8 cellular contexts compared by ENCODE assay signal in the genomic region with DNA sequence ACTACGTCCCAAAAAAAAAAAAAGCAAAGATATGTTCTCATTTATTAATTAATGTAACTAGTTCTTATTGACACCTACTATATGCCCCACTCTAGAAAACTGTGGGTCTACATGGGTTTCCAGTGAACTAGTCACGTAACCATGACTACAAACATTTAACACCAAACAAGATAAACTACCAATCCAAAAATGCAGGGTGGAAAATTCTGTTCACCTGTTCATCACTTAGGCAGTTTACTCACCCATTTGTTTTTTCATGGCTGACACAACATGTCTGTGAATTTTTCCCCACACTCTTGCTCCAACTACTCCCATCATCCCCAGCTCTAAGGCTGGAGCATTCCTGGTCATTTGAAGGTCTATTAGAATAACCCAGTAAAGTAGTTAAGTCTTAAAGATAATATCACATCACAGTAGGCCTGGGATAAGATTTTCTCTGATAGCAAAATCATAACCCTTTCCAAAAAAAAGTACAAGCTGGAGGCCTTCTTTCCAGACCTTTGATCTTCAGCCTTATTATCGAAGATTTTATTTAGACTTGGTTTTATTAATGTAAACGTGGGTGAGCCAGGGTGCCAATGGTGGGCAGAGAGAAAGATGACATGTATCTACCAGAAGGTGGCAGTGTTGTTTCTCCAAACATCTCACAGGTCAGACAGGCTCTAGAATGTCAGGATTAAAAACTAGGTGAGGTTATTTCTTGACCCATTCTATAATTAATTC.
DNase-seq lines count a peak whose midpoint lies in the region; ATAC-seq and TF ChIP-seq lines count a peak whose summit lies in the region.

No MANE protein-coding gene starts in this region.

- no peaks in the 10 kb centered on the region for H3K9me3 Mint-ChIP-seq in activated CD8-positive, alpha-beta T cell treated with anti-CD3 and anti-CD28 coated beads, Interleukin-2, amount 10 ng/mL, durations not matched to agents 7 days and 5 days (ENCODE audit: insufficient read depth)
- H3K9me3 Mint-ChIP-seq in progenitor cell of endocrine pancreas (ENCODE audit: low read depth) = no peaks in the 10 kb centered on the region

- ATAC-seq in HG03097 (IDR thresholded peaks at IDR 0.05; ENCODE audit: low FRiP score, unreplicated experiment) (peak; percentile 74), HG02970 (IDR thresholded peaks at IDR 0.05; ENCODE audit: low FRiP score, unreplicated experiment) (no peak)
- ATAC-seq in activated CD8-positive, alpha-beta T cell treated with anti-CD3 and anti-CD28 coated beads, Interleukin-2, amount 10 ng/mL, durations not matched to agents 7 days and 5 days = peak; percentile 90

- peaks cover 28% of the 10 kb centered on the region for H3K27me3 Mint-ChIP-seq in activated CD8-positive, alpha-beta T cell treated with anti-CD3 and anti-CD28 coated beads, Interleukin-2, amount 10 ng/mL, durations not matched to agents 7 days and 5 days (ENCODE audit: low read depth)
- H3K27me3 Mint-ChIP-seq in progenitor cell of endocrine pancreas = no peaks in the 10 kb centered on the region

- H3K4me1 Mint-ChIP-seq in activated CD8-positive, alpha-beta T cell treated with anti-CD3 and anti-CD28 coated beads, Interleukin-2, amount 10 ng/mL, durations not matched to agents 7 days and 5 days (ENCODE audit: low read depth) = no peaks in the 10 kb centered on the region
- no peaks in the 10 kb centered on the region for H3K4me1 Mint-ChIP-seq in progenitor cell of endocrine pancreas (ENCODE audit: low read depth)

- POLR2A ChIA-PET in activated CD8-positive, alpha-beta T cell treated with anti-CD3 and anti-CD28 coated beads, Interleukin-2, amount 10 ng/mL, durations not matched to agents 7 days and 5 days (lab: Charles Lee) = no interaction called here

- DNase-seq in AG08396 (ENCODE audit: low spot score) = peak; percentile 56
- peak; percentile 52 for DNase-seq in GM10266 (ENCODE audit: extremely low spot score)
- DNase-seq in NCI-H446 treated with DMSO at 0.1 percent for 48 hours (lab: John Stamatoyannopoulos, UW) = peak; percentile 53
- peak; percentile 32 for DNase-seq in activated CD8-positive, alpha-beta T cell treated with anti-CD3 and anti-CD28 coated beads, Interleukin-2, amount 10 ng/mL, durations not matched to agents 7 days and 5 days
- peak in 23 of 42 donors; percentile 14 to 67 (median 39) for DNase-seq in head of caudate nucleus
- no peak for DNase-seq in progenitor cell of endocrine pancreas (ENCODE audit: low spot score, unreplicated experiment)

- peak; percentile 89 for TF ChIP-seq CTCF in GM10266 (IDR thresholded peaks at IDR 0.05; ENCODE audit: control insufficient read depth, insufficient read depth, low read depth, missing control alignments)
- TF ChIP-seq CTCF in progenitor cell of endocrine pancreas (IDR thresholded peaks at IDR 0.05; ENCODE audit: unreplicated experiment) = peak; percentile 86

- no peaks in the 10 kb centered on the region for H3K36me3 Mint-ChIP-seq in activated CD8-positive, alpha-beta T cell treated with anti-CD3 and anti-CD28 coated beads, Interleukin-2, amount 10 ng/mL, durations not matched to agents 7 days and 5 days (ENCODE audit: low read depth)
- no peaks in the 10 kb centered on the region for H3K36me3 Mint-ChIP-seq in progenitor cell of endocrine pancreas (ENCODE audit: insufficient read depth)

- no peak overlapping the region for H3K27ac Mint-ChIP-seq in activated CD8-positive, alpha-beta T cell treated with anti-CD3 and anti-CD28 coated beads, Interleukin-2, amount 10 ng/mL, durations not matched to agents 7 days and 5 days
- no peak overlapping the region for H3K27ac Mint-ChIP-seq in progenitor cell of endocrine pancreas

- CTCF ChIA-PET in activated CD8-positive, alpha-beta T cell treated with anti-CD3 and anti-CD28 coated beads, Interleukin-2, amount 10 ng/mL, durations not matched to agents 7 days and 5 days (lab: Charles Lee) = interaction anchor here (0.7 to 1.4 kb wide), 6 partner anchors 226 to 1192 kb away, joined by 3 to 7 read pairs (median 3); no protein-coding TSS in a partner anchor

- no peak overlapping the region for H3K4me3 Mint-ChIP-seq in activated CD8-positive, alpha-beta T cell treated with anti-CD3 and anti-CD28 coated beads, Interleukin-2, amount 10 ng/mL, durations not matched to agents 7 days and 5 days
- H3K4me3 Mint-ChIP-seq in progenitor cell of endocrine pancreas (ENCODE audit: low read depth) = no peak overlapping the region

- intact Hi-C loops in head of caudate nucleus (cut with DNase I) = loop anchor here (5.0 to 10.0 kb wide), 2 partner anchors 315 to 448 kb away; partner anchors contain the start of gene CCDC175
